ENCODE assay signal across 23 cellular contexts in genomic region chr19:33754361-33754760, GRCh38. TPM values are rescaled to one million over a fixed set of nuclear protein-coding genes. Genes with fewer than 3 reads are reported as not detected.
DNase-seq lines count a peak whose midpoint lies in the region; ATAC-seq, FAIRE-seq and TF ChIP-seq lines count a peak whose summit lies in the region.
"Had no signal": no experiment of that assay in that cellular context is flagged by ENCODE, and none has a peak within 500 bp of the region (broad histone marks: within the 10 kb centered on the region; RNA-seq: fewer than 3 reads in every experiment).

No MANE protein-coding gene starts in this region.

- POLR2A ChIA-PET in IMR-90 (lab: Charles Lee; ENCODE audit: unreplicated experiment): no interaction called here
- POLR2A ChIA-PET in K562 (lab: Yijun Ruan, JAX): interaction anchor here (0.5 to 0.8 kb wide), 2 partner anchors 237 to 544 kb away, joined by 3 read pairs; no protein-coding TSS in a partner anchor

- no peak overlapping the region for H3K14ac ChIP-seq in IMR-90 (replicated peaks; ENCODE audit: low read depth, low read length)
- no peak overlapping the region for H3K14ac ChIP-seq in neuronal stem cell (ENCODE audit: low read length)

- in situ Hi-C loops in IMR-90 (cut with MboI; ENCODE audit: low sequenced_read_pairs) (no loop called here), K562 (cut with MboI) (no loop called here)

- TF ChIP-seq RAD21 in IMR-90 (IDR thresholded peaks at IDR 0.05; ENCODE audit: low read length) (no peak), K562 (CRISPR knock-in tag; conservative IDR thresholded peaks at IDR 0.05 in 1 of 2, IDR thresholded peaks at IDR 0.05 in 1 of 2) (no peak)

- H2BK20ac ChIP-seq in IMR-90 (ENCODE audit: low read depth, low read length): no peak overlapping the region

- BruUV-seq in IMR-90 (replicated peaks; lab: Mats Ljungman, UMichigan) (no TSS peak), K562 (replicated peaks; lab: Mats Ljungman, UMichigan) (no TSS peak)

- no peak for DNase-seq in IMR-90
- no peak for DNase-seq in K562 (ENCODE audit: extremely low read depth in 1 of 4, low spot score in 3 of 4)
- no peak for DNase-seq in neuronal stem cell (ENCODE audit: low spot score)
- no peak for DNase-seq in NCI-H2081 treated with DMSO at 0.1 percent for 48 hours (lab: John Stamatoyannopoulos, UW)
- no peak for DNase-seq in NCI-H2196 treated with DMSO at 0.1 percent for 48 hours (lab: John Stamatoyannopoulos, UW; ENCODE audit: unreplicated experiment)
- no peak for DNase-seq in BE2C
- DNase-seq: 8988T; ACHN; AML-193; C1 segment of cervical spinal cord; Calu3; CD4-positive, alpha-beta memory T cell; COR-L47; DMS53; DMS79 treated with DMSO at 0.1 percent for 48 hours; GF-D8; HFFc6 had no signal

- no peak overlapping the region for H3K18ac ChIP-seq in IMR-90 (ENCODE audit: low read depth, low read length)
- no peak overlapping the region for H3K18ac ChIP-seq in neuronal stem cell (ENCODE audit: low read length)

- H4K8ac ChIP-seq in IMR-90 (ENCODE audit: low read depth in 2 of 2, low read length in 2 of 2): no peak overlapping the region
- H4K8ac ChIP-seq in neuronal stem cell (ENCODE audit: low read depth, low read length): no peak overlapping the region

- peak overlapping the region; percentile 13 for H2AK9ac ChIP-seq in IMR-90 (replicated peaks; ENCODE audit: low read depth, low read length, poor library complexity)

- H4K91ac ChIP-seq in IMR-90 (ENCODE audit: insufficient read depth, low read depth, low read length) (no peak overlapping the region), neuronal stem cell (ENCODE audit: low read depth, low read length, poor library complexity) (no peak overlapping the region)

- no peak overlapping the region for H3K27ac ChIP-seq in IMR-90 (ENCODE audit: insufficient read depth, low read length)
- no peak overlapping the region for H3K27ac ChIP-seq in K562 (ENCODE audit: extremely low read depth, low read depth, low read length)
- no peak overlapping the region for H3K27ac ChIP-seq in neuronal stem cell (replicated peaks; ENCODE audit: low read length)
- H3K27ac ChIP-seq: A549 had no signal

- CTCF ChIA-PET in IMR-90 (lab: Yijun Ruan, JAX): no interaction called here
- CTCF ChIA-PET in K562 (lab: Yijun Ruan, JAX; ENCODE audit: low intra/inter-chr PET ratio): no interaction called here

- H3K4me3 ChIP-seq in IMR-90 (ENCODE audit: insufficient read depth, low read depth, low read length) (no peak overlapping the region), K562 (no peak overlapping the region), neuronal stem cell (ENCODE audit: low read length in 2 of 2) (no peak overlapping the region), BE2C (ENCODE audit: low read depth, low read length) (no peak overlapping the region)
- H3K4me3 ChIP-seq: A549, GM23338, HAP-1 had no signal

- H3K9ac ChIP-seq in IMR-90 (ENCODE audit: low read depth, low read length) (no peak overlapping the region), K562 (ENCODE audit: insufficient read depth in 1 of 2, low read depth in 2 of 2, low read length in 2 of 2) (no peak overlapping the region), neuronal stem cell (ENCODE audit: low read depth, low read length, poor library complexity) (peak overlapping the region; percentile 27)

- no peak overlapping the region for H3K56ac ChIP-seq in IMR-90 (ENCODE audit: extremely low read depth, insufficient read depth, low read length)

- H3K9me1 ChIP-seq in IMR-90 (ENCODE audit: insufficient read depth, low read length) (no peaks in the 10 kb centered on the region; the same call in 1 of the 2 replicates), K562 (ENCODE audit: control insufficient read depth, insufficient read depth, low read length) (no peaks in the 10 kb centered on the region)

- no peaks in the 10 kb centered on the region for H4K20me1 ChIP-seq in IMR-90 (ENCODE audit: insufficient read depth, low read length)
- no peaks in the 10 kb centered on the region; the same call in 1 of the 2 replicates for H4K20me1 ChIP-seq in K562 (replicated peaks; ENCODE audit: control insufficient read depth, insufficient read depth, low read length)

- ATAC-seq in IMR-90 (ENCODE audit: low read depth) (no peak), K562 (no peak)
- ATAC-seq: A549, GM23338 had no signal

- intact Hi-C loops in IMR-90 (cut with micrococcal nuclease): no loop called here
- intact Hi-C loops in K562 (cut with micrococcal nuclease): no loop called here

- H3K79me2 ChIP-seq in K562 (ENCODE audit: control insufficient read depth, insufficient read depth, low read length): no peaks in the 10 kb centered on the region

- peaks cover 2% of the 10 kb centered on the region; the same call in 1 of the 2 replicates for H3K4me1 ChIP-seq in IMR-90 (ENCODE audit: control insufficient read depth, insufficient read depth, low read length)
- no peaks in the 10 kb centered on the region for H3K4me1 ChIP-seq in K562 (replicated peaks in 1 of 2; ENCODE audit: control insufficient read depth in 2 of 2, insufficient read depth in 2 of 2, low read length in 2 of 2)
- H3K4me1 ChIP-seq in neuronal stem cell (ENCODE audit: control insufficient read depth in 2 of 2, insufficient read depth in 1 of 2, low read depth in 1 of 2, low read length in 2 of 2): peaks cover 2 to 3% of the 10 kb centered on the region in 2 donors
- peaks cover 27% of the 10 kb centered on the region for H3K4me1 ChIP-seq in BE2C
- H3K4me1 ChIP-seq: HAP-1 had no signal

- H2BK15ac ChIP-seq in IMR-90 (ENCODE audit: low read depth, low read length) (no peak overlapping the region), neuronal stem cell (ENCODE audit: low read length) (no peak overlapping the region)

- TF ChIP-seq POLR2A in IMR-90 (IDR thresholded peaks at IDR 0.05; ENCODE audit: low read depth, low read length) (no peak), K562 (conservative IDR thresholded peaks at IDR 0.05) (no peak)

- dilution Hi-C loops in IMR-90 (cut with HindIII; ENCODE audit: low sequenced_read_pairs, unreplicated experiment): no loop called here

- 100% methylated on average over 1 of the region's 7 CpGs; no CpG with 5 or more reads in 1 of the 2 experiments for WGBS in IMR-90 (ENCODE audit: extremely low coverage in 2 of 2, insufficient read length in 1 of 2), 2 experiments
- 1% methylated on average over 7 of the region's 7 CpGs for WGBS in K562 (ENCODE audit: insufficient coverage, low coverage, missing lambda C conversion rate)
- WGBS in neuronal stem cell (ENCODE audit: extremely low coverage in 2 of 2, insufficient read length in 2 of 2, insufficient replicate concordance in 1 of 2), 2 donors: no CpG with 5 or more reads among the region's 7 CpGs

- H2AFZ ChIP-seq in IMR-90 (replicated peaks; ENCODE audit: low read length, poor library complexity) (peak overlapping the region; percentile 33), K562 (ENCODE audit: low read depth, low read length) (no peak overlapping the region), neuronal stem cell (ENCODE audit: low read length) (no peak overlapping the region)
- H2AFZ ChIP-seq: GM23338 had no signal

- H3K9me3 ChIP-seq in IMR-90 (ENCODE audit: control insufficient read depth, insufficient read depth, low read length) (no peaks in the 10 kb centered on the region), K562 (replicated peaks; ENCODE audit: control insufficient read depth, insufficient read depth, low read depth, low read length) (no peaks in the 10 kb centered on the region), neuronal stem cell (replicated peaks in 1 of 2; ENCODE audit: control insufficient read depth in 2 of 2, insufficient read depth in 1 of 2, low read depth in 1 of 2, low read length in 2 of 2) (no peaks in the 10 kb centered on the region), BE2C (no peaks in the 10 kb centered on the region)
- H3K9me3 ChIP-seq: A549, HAP-1 had no signal

- H2BK5ac ChIP-seq in IMR-90 (ENCODE audit: low read depth, low read length, poor library complexity, severe bottlenecking): no peak overlapping the region
- H2BK5ac ChIP-seq in neuronal stem cell (ENCODE audit: low read length): no peak overlapping the region

- FAIRE-seq in K562 (lab: Jason Lieb, UNC): no peak
- FAIRE-seq: A549, GM12891, GM18507, H54 had no signal

- H3K4ac ChIP-seq in IMR-90 (ENCODE audit: low read depth, low read length) (no peak overlapping the region), neuronal stem cell (ENCODE audit: low read length) (no peak overlapping the region)

- H2AK5ac ChIP-seq in IMR-90 (ENCODE audit: low read depth, low read length): no peak overlapping the region
- no peak overlapping the region for H2AK5ac ChIP-seq in neuronal stem cell (ENCODE audit: low read depth, low read length)

- no peak overlapping the region for H3K23ac ChIP-seq in IMR-90 (ENCODE audit: low read depth, low read length)
- H3K23ac ChIP-seq in neuronal stem cell (ENCODE audit: low read depth, low read length, poor library complexity): no peak overlapping the region

- TF ChIP-seq EP300 in K562 (IDR thresholded peaks at IDR 0.05; ENCODE audit: low read length): no peak

- H3K4me2 ChIP-seq in IMR-90 (ENCODE audit: low read depth, low read length) (no peak overlapping the region), K562 (ENCODE audit: insufficient read depth, low read length) (no peak overlapping the region), neuronal stem cell (ENCODE audit: insufficient read depth, low read length, poor library complexity, severe bottlenecking) (no peak overlapping the region)
- H3K4me2 ChIP-seq: A549, GM23338 had no signal

- no peaks in the 10 kb centered on the region for H3K36me3 ChIP-seq in IMR-90 (ENCODE audit: control insufficient read depth, insufficient read depth, low read length)
- H3K36me3 ChIP-seq in K562 (ENCODE audit: control insufficient read depth, insufficient read depth, low read length): no peaks in the 10 kb centered on the region
- H3K36me3 ChIP-seq in neuronal stem cell (replicated peaks in 1 of 2; ENCODE audit: control insufficient read depth in 2 of 2, insufficient read depth in 2 of 2, low read length in 2 of 2): no peaks in the 10 kb centered on the region
- no peaks in the 10 kb centered on the region for H3K36me3 ChIP-seq in BE2C
- H3K36me3 ChIP-seq: HAP-1 had no signal

- H4K5ac ChIP-seq in IMR-90 (ENCODE audit: low read depth, low read length): no peak overlapping the region

- H3K79me1 ChIP-seq in IMR-90 (ENCODE audit: low read depth in 1 of 2, low read length in 2 of 2): no peaks in the 10 kb centered on the region
- H3K79me1 ChIP-seq in neuronal stem cell (ENCODE audit: low read depth, low read length): no peaks in the 10 kb centered on the region

- H2BK12ac ChIP-seq in neuronal stem cell (ENCODE audit: low read length): no peak overlapping the region

- TF ChIP-seq CTCF in IMR-90 (conservative IDR thresholded peaks at IDR 0.05; ENCODE audit: low read depth, low read length): no peak
- no peak for TF ChIP-seq CTCF in K562 (IDR thresholded peaks at IDR 0.05 in 2 of 3, conservative IDR thresholded peaks at IDR 0.05 in 1 of 3; ENCODE audit: insufficient read depth in 2 of 3, low read depth in 1 of 3, low read length in 3 of 3)
- TF ChIP-seq CTCF in BE2C (IDR thresholded peaks at IDR 0.05; ENCODE audit: low read depth, low read length): no peak

- no peak overlapping the region for H2BK120ac ChIP-seq in IMR-90 (ENCODE audit: low read depth, low read length)
- H2BK120ac ChIP-seq in neuronal stem cell (ENCODE audit: low read depth, low read length): no peak overlapping the region

- no peaks in the 10 kb centered on the region; the same call in 1 of the 2 replicates for H3K27me3 ChIP-seq in IMR-90 (ENCODE audit: control insufficient read depth, insufficient read depth, low read length)
- peaks cover 2 to 40% of the 10 kb centered on the region in 2 experiments; a peak in 4 of 5 replicates for H3K27me3 ChIP-seq in K562 (ENCODE audit: control insufficient read depth in 2 of 2, insufficient read depth in 2 of 2, low read length in 2 of 2)
- peaks cover 0 to 6% (median 0%) of the 10 kb centered on the region in 3 experiments for H3K27me3 ChIP-seq in neuronal stem cell (ENCODE audit: control insufficient read depth in 3 of 3, insufficient read depth in 3 of 3, low read depth in 1 of 3, low read length in 3 of 3)
- no peaks in the 10 kb centered on the region for H3K27me3 ChIP-seq in BE2C

RNA-seq across cellular contexts. Expression of gene KCTD15, which starts 42.3 kb away (rescaled TPM):
- total RNA-seq in IMR-90 (2012; rRNA removed) (13.6 and 16.3 TPM in 2 replicates), K562 (2014; rRNA removed) (42.0 and 46.5 TPM in 2 replicates), K562 (2014; rRNA removed; fragmentation: Illumina TruSeq; extraction: Trizol) (6.0 and 6.7 TPM in 2 replicates), K562 (2015; rRNA removed; fragmentation: Illumina TruSeq; extraction: Trizol) (11.8 and 14.4 TPM in 2 replicates), K562 (2021) (26.5 and 29.7 TPM in 2 replicates)
- polyA plus RNA-seq in IMR-90 (2012; rRNA removed) (19.6 and 22.5 TPM in 2 replicates), K562 (2011; rRNA removed) (14.2 and 19.8 TPM in 2 replicates), K562 (2014; fragmentation: Illumina TruSeq; extraction: Trizol) (10.1 and 25.5 TPM in 2 replicates), K562 (2014; fragmentation: Nextera tagmentation; extraction: Ambion mirVana) (1 to 10 TPM; 1.7 TPM), K562 (2014; rRNA removed) (31.2 and 49.0 TPM in 2 replicates)
- 12.0 and 16.7 TPM in 2 replicates for polyA plus RNA-seq in IMR-90 (2012; cell fraction: cytosol; rRNA removed)
- 54.5 and 105 TPM in 2 replicates for polyA plus RNA-seq in IMR-90 (2012; cell fraction: nucleus; rRNA removed; ENCODE audit: low replicate concordance)
- 22.8 and 48.8 TPM in 2 replicates for total RNA-seq in K562 (2011; cell fraction: chromatin; rRNA removed; ENCODE audit: low replicate concordance)
- 33.6 and 36.5 TPM in 2 replicates for total RNA-seq in K562 (2011; cell fraction: nucleolus; rRNA removed)
- 23.7 and 24.2 TPM in 2 replicates for total RNA-seq in K562 (2011; cell fraction: nucleoplasm; rRNA removed)
- polyA plus RNA-seq in K562 (2011; cell fraction: cytosol; rRNA removed): 25.0 and 63.1 TPM in 2 replicates
- 52.6 and 84.5 TPM in 2 replicates for polyA plus RNA-seq in K562 (2011; cell fraction: nucleus; rRNA removed)
- polyA plus RNA-seq in K562 (2012): 20.4 and 37.0 TPM in 2 replicates
- 6.6 and 9.7 TPM in 2 replicates for polyA minus RNA-seq in K562 (2011; rRNA and poly(A)+ RNA removed)
- 12.0 and 13.4 TPM in 2 replicates for polyA minus RNA-seq in K562 (2011; cell fraction: cytosol; rRNA and poly(A)+ RNA removed)
- 9.3 and 10.2 TPM in 2 replicates for polyA minus RNA-seq in K562 (2011; cell fraction: nucleus; rRNA and poly(A)+ RNA removed)
- 20.7 TPM for polyA plus RNA-seq in neuronal stem cell (2013, experiment 1 of 2)
- 20.9 TPM for polyA plus RNA-seq in neuronal stem cell (2013, experiment 2 of 2)
- polyA plus RNA-seq in BE2C (2012; ENCODE audit: insufficient read depth, insufficient read length, low read depth): 45.2 TPM
